In genomic region chr12:126510630-126511029, GRCh38 we compare ENCODE assay signal across 7 cellular contexts.
"Had no signal": no experiment of that assay in that cellular context is flagged by ENCODE, and none has a peak within 500 bp of the region (broad histone marks: within the 10 kb centered on the region; RNA-seq: fewer than 3 reads in every experiment).

No MANE protein-coding gene starts in this region.

- FAIRE-seq: H54, HTR-8/SVneo had no signal

- DNase-seq: GOT3, H9, HCEC 1CT, Kasumi-1, KBM-7 had no signal
